9 cellular contexts compared by ENCODE assay signal in genomic region chr5:95283761-95284511, GRCh38. TPM values are rescaled to one million over a fixed set of nuclear protein-coding genes. Genes with fewer than 3 reads are reported as not detected.
DNase-seq lines count a peak whose midpoint lies in the region; ATAC-seq and TF ChIP-seq lines count a peak whose summit lies in the region.
"Had no signal": no experiment of that assay in that cellular context is flagged by ENCODE, and none has a peak within 500 bp of the region (broad histone marks: within the 10 kb centered on the region; RNA-seq: fewer than 3 reads in every experiment).

No MANE protein-coding gene starts in this region.

- no peaks in the 10 kb centered on the region for H4K20me1 ChIP-seq in mammary epithelial cell (ENCODE audit: insufficient read depth, low read length)

- 2% methylated on average over 17 of the region's 80 CpGs for WGBS in mammary epithelial cell (ENCODE audit: low coverage, missing lambda C conversion rate)

- BruUV-seq in mammary epithelial cell (replicated peaks; lab: Mats Ljungman, UMichigan), result no TSS peak

- ATAC-seq in GM18519 (IDR thresholded peaks at IDR 0.05; ENCODE audit: low FRiP score, unreplicated experiment) (peak; percentile 42), HG03159 (IDR thresholded peaks at IDR 0.05; ENCODE audit: unreplicated experiment) (peak; percentile 59)
- ATAC-seq in stimulated activated naive B cell treated with anti-CD40 and anti-IgM and Interleukin-4, amounts not matched to agents 10 μg/mL and 1 μg/mL and 100 μg/mL, for 72 hours (replicated peaks), result peak; percentile 75 to 76

- H3K27me3 ChIP-seq in Peyer's patch, result peaks cover 0 to 12% of the 10 kb centered on the region in 2 donors
- peaks cover 18% of the 10 kb centered on the region for H3K27me3 ChIP-seq in mammary epithelial cell (ENCODE audit: insufficient read depth, low read length)

- no peak for TF ChIP-seq POLR2A in Peyer's patch (IDR thresholded peaks at IDR 0.05)

- dilution Hi-C loops in mammary epithelial cell (cut with HindIII; ENCODE audit: low sequenced_read_pairs), result no loop called here

- peak overlapping the region; percentile 100 for H3K4me2 ChIP-seq in mammary epithelial cell (ENCODE audit: insufficient read depth, low read depth, low read length)

- no peaks in the 10 kb centered on the region for H3K79me2 ChIP-seq in mammary epithelial cell (ENCODE audit: insufficient read depth, low read length)

- DNase-seq in CD14-positive monocyte (ENCODE audit: low spot score) (no peak), Peyer's patch (peak in 1 of 3 donors; percentile 52), mammary epithelial cell (peak; percentile 35), left kidney (ENCODE audit: low read depth, low spot score) (peak; percentile 70), posterior vena cava (ENCODE audit: low spot score) (no peak)
- peak; percentile 25 for DNase-seq in stimulated activated naive B cell treated with anti-CD40 and anti-IgM and Interleukin-4, amounts not matched to agents 10 μg/mL and 1 μg/mL and 100 μg/mL, for 72 hours

- H3K4me1 ChIP-seq in Peyer's patch (peaks cover 0 to 23% (median 5%) of the 10 kb centered on the region in 4 donors), mammary epithelial cell (ENCODE audit: insufficient read depth, low read length) (peaks cover 23% of the 10 kb centered on the region)

- H3K4me1 Mint-ChIP-seq in CD14-positive monocyte, result peaks cover 12% of the 10 kb centered on the region
- peaks cover 7 to 24% of the 10 kb centered on the region in 2 donors for H3K4me1 Mint-ChIP-seq in stimulated activated naive B cell treated with anti-CD40 and anti-IgM and Interleukin-4, amounts not matched to agents 10 μg/mL and 1 μg/mL and 100 μg/mL, for 72 hours

- H3K4me3 ChIP-seq in Peyer's patch (peak overlapping the region; percentile 38 to 65 (median 52)), mammary epithelial cell (replicated peaks in 1 of 3; ENCODE audit: insufficient read depth in 1 of 3, low read depth in 2 of 3, low read length in 3 of 3) (peak overlapping the region; percentile 48 to 62 (median 57))

- peak overlapping the region; percentile 89 for H2AFZ ChIP-seq in mammary epithelial cell (ENCODE audit: low read depth, low read length)

- no peaks in the 10 kb centered on the region for H3K36me3 ChIP-seq in Peyer's patch
- no peaks in the 10 kb centered on the region for H3K36me3 ChIP-seq in mammary epithelial cell (ENCODE audit: insufficient read depth, low read length)

- no peak overlapping the region for H3K9ac ChIP-seq in mammary epithelial cell (ENCODE audit: insufficient read depth, low read length)

- H3K27ac ChIP-seq in Peyer's patch (no peak overlapping the region), mammary epithelial cell (ENCODE audit: insufficient read depth, low read depth, low read length) (no peak overlapping the region)

- TF ChIP-seq CTCF in CD14-positive monocyte (IDR thresholded peaks at IDR 0.05) (peak; percentile 55), Peyer's patch (IDR thresholded peaks at IDR 0.05) (peak in 2 of 6 experiments; percentile 7 to 13), mammary epithelial cell (conservative IDR thresholded peaks at IDR 0.05 in 1 of 2, IDR thresholded peaks at IDR 0.05 in 1 of 2; ENCODE audit: extremely low read depth in 1 of 2, insufficient read depth in 1 of 2, low read depth in 1 of 2, low read length in 2 of 2) (peak in 1 of 2 donors; percentile 50)

- H3K4me3 Mint-ChIP-seq in CD14-positive monocyte, result peak overlapping the region; percentile 75 to 95
- peak overlapping the region; percentile 72 to 82 for H3K4me3 Mint-ChIP-seq in stimulated activated naive B cell treated with anti-CD40 and anti-IgM and Interleukin-4, amounts not matched to agents 10 μg/mL and 1 μg/mL and 100 μg/mL, for 72 hours

- CTCF ChIA-PET in mammary epithelial cell (lab: Charles Lee; ENCODE audit: low non-redundant PET), result no interaction called here

- no peak overlapping the region for H3K27ac Mint-ChIP-seq in CD14-positive monocyte
- H3K27ac Mint-ChIP-seq in stimulated activated naive B cell treated with anti-CD40 and anti-IgM and Interleukin-4, amounts not matched to agents 10 μg/mL and 1 μg/mL and 100 μg/mL, for 72 hours, result no peak overlapping the region

- peaks cover 58 to 80% (median 71%) of the 10 kb centered on the region in 3 donors for H3K27me3 Mint-ChIP-seq in CD14-positive monocyte (ENCODE audit: low read depth in 3 of 3)
- peaks cover 39 to 60% of the 10 kb centered on the region in 2 donors for H3K27me3 Mint-ChIP-seq in stimulated activated naive B cell treated with anti-CD40 and anti-IgM and Interleukin-4, amounts not matched to agents 10 μg/mL and 1 μg/mL and 100 μg/mL, for 72 hours

- intact Hi-C loops in CD14-positive monocyte (cut with micrococcal nuclease) (no loop called here), mammary epithelial cell (cut with micrococcal nuclease) (loop anchor here (10.0 kb wide), 1 partner anchor 271 kb away; the partner anchor contains the start of genes ARSK and SKIC3), posterior vena cava (cut with DNase I) (no loop called here)

- H3K36me3 Mint-ChIP-seq in CD14-positive monocyte, result peaks cover 0 to 6% of the 10 kb centered on the region in 2 donors
- H3K36me3 Mint-ChIP-seq in stimulated activated naive B cell treated with anti-CD40 and anti-IgM and Interleukin-4, amounts not matched to agents 10 μg/mL and 1 μg/mL and 100 μg/mL, for 72 hours, result no peaks in the 10 kb centered on the region

- H3K9me3 ChIP-seq in Peyer's patch (no peaks in the 10 kb centered on the region), mammary epithelial cell (replicated peaks; ENCODE audit: insufficient read depth, low read length) (no peaks in the 10 kb centered on the region)

- peaks cover 0 to 17% (median 5%) of the 10 kb centered on the region in 7 donors for H3K9me3 Mint-ChIP-seq in CD14-positive monocyte
- H3K9me3 Mint-ChIP-seq in stimulated activated naive B cell treated with anti-CD40 and anti-IgM and Interleukin-4, amounts not matched to agents 10 μg/mL and 1 μg/mL and 100 μg/mL, for 72 hours, result no peaks in the 10 kb centered on the region

- in situ Hi-C loops in mammary epithelial cell (cut with MboI; ENCODE audit: low sequenced_read_pairs in 2 of 2), result no loop called here

RNA-seq across cellular contexts. Expression of gene MCTP1, which starts 1.0 kb away (rescaled TPM):
- polyA plus RNA-seq in CD14-positive monocyte (10 to 100 TPM; 55.5 to 72.9 TPM), mammary epithelial cell (4.0 TPM)
- total RNA-seq in Peyer's patch (10 to 100 TPM in 2 of 4 donors, 1 to 10 TPM in 2; 4.7 to 61.1 (median 11.3) TPM), mammary epithelial cell (10 to 100 TPM; 12.7 to 16.8 TPM), posterior vena cava (10 to 100 TPM; 23.8 to 38.9 TPM)
- 13.3 TPM for polyA minus RNA-seq in mammary epithelial cell
- total RNA-seq: T-helper 2 cell treated with Interferon-gamma antibody and Interleukin-4, amounts not matched to agents 100 ng/mL and 5 ng/mL, for 36 hours had no signal

Comparison
In these comparisons a context has a peak if more than half of its experiments do, and no peak if none do; other contexts are left out.
1. DNase-seq: peak in mammary epithelial cell (single experiment), left kidney (single experiment) and stimulated activated naive B cell treated with anti-CD40 and anti-IgM and Interleukin-4, amounts not matched to agents 10 μg/mL and 1 μg/mL and 100 μg/mL, for 72 hours (single experiment); none in CD14-positive monocyte (single experiment) and posterior vena cava (single experiment).
2. Peak in every context shown above with its lines, with median percentiles within 50 percentile points of each other: ATAC-seq.